In genomic region chr4:174561556-174561955, GRCh38 we compare ENCODE assay signal across 1 cellular context.
A peak's percentile ranks its signal among the peaks of the same experiment; 100 is the strongest.
TF ChIP-seq lines count a peak whose summit lies in the region.

No MANE protein-coding gene starts in this region.

TF ChIP-seq in A549, 52 proteins besides CTCF, POLR2A, EP300 and RAD21:
- TF ChIP-seq MAZ (IDR thresholded peaks at IDR 0.05; ENCODE audit: borderline replicate concordance, low read depth, low read length) (no peak), CEBPB (IDR thresholded peaks at IDR 0.05) (peak in 1 of 2 experiments; percentile 40; a peak in 1 of 4 replicates), JUNB (IDR thresholded peaks at IDR 0.05) (0 out of 2 replicates have a peak, but pooled peaks have one; percentile 25), GATA3 (IDR thresholded peaks at IDR 0.05; ENCODE audit: borderline replicate concordance) (peak; percentile 31; the same call in 1 of the 2 replicates), HEYL (CRISPR knock-in tag; IDR thresholded peaks at IDR 0.05) (no peak), JUN (IDR thresholded peaks at IDR 0.05) (no peak), KDM5A (IDR thresholded peaks at IDR 0.05) (no peak)
- TF ChIP-seq, protein P1, sequence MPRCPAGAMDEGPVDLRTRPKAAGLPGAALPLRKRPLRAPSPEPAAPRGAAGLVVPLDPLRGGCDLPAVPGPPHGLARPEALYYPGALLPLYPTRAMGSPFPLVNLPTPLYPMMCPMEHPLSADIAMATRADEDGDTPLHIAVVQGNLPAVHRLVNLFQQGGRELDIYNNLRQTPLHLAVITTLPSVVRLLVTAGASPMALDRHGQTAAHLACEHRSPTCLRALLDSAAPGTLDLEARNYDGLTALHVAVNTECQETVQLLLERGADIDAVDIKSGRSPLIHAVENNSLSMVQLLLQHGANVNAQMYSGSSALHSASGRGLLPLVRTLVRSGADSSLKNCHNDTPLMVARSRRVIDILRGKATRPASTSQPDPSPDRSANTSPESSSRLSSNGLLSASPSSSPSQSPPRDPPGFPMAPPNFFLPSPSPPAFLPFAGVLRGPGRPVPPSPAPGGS (IDR thresholded peaks at IDR 0.05), result no peak
